ENCODE assay signal across 11 cellular contexts in the genomic region with DNA sequence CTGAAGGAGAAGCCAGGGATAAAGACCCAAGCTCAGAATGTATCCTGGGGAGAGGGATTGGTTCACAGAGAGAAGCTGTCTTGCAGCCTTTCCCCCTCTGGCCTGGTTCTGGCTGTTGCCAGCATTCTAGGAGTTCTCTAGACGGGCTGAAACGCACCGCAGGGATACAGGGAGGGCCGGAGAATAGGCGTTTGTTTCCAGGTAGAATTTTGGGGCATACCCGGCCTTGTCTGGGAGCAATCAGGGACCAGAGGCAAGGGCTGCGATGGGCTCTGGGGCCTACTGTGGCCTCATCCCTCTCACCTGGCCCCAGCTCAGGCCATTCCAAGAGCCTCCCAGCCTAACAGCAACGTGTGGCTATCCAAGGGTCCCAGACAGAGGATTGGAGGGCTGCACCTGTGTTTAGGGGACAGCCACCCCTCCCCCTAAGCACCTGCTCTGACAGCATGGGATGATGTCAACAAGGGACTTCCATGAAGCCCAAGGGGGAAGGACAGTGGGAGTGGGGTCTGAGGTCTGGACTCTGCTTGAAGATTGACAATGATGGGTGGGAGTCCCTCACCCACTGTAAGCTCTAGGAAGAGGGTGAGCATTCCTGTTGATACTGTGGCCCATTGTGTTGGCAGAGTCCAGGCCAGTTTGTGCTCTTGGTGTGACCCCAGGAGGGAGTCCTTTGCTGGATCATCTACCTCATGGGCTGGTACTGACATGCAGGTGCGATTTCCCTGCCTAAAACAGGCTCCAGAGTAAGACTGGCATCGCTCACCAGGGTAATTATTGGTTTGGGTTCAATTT. TPM values are rescaled to one million over a fixed set of nuclear protein-coding genes. Genes with fewer than 3 reads are reported as not detected.
DNase-seq lines count a peak whose midpoint lies in the region; ATAC-seq and TF ChIP-seq lines count a peak whose summit lies in the region.
"Had no signal": no experiment of that assay in that cellular context is flagged by ENCODE, and none has a peak within 500 bp of the region (broad histone marks: within the 10 kb centered on the region; RNA-seq: fewer than 3 reads in every experiment).

No MANE protein-coding gene starts in this region.

- H2AFZ ChIP-seq in neural cell (ENCODE audit: low read depth, low read length): no peak overlapping the region

- no peaks in the 10 kb centered on the region for H4K20me1 ChIP-seq in neural cell (ENCODE audit: insufficient read depth)

- no peaks in the 10 kb centered on the region for H3K9me3 ChIP-seq in neural cell (ENCODE audit: low read length)
- H3K9me3 ChIP-seq: A549 had no signal

- H3K9me2 ChIP-seq in neural cell (ENCODE audit: insufficient read depth, low read length): no peaks in the 10 kb centered on the region

- H3K4me1 Mint-ChIP-seq in brain (peaks cover 64% of the 10 kb centered on the region), type B pancreatic cell (ENCODE audit: unreplicated experiment) (peaks cover 24% of the 10 kb centered on the region), natural killer cell (peaks cover 7 to 9% of the 10 kb centered on the region in 2 donors)

- no peak for TF ChIP-seq EP300 in neural cell (conservative IDR thresholded peaks at IDR 0.05; ENCODE audit: poor library complexity, severe bottlenecking)

- no peaks in the 10 kb centered on the region for H3K27me3 ChIP-seq in neural cell (ENCODE audit: insufficient read depth, low read depth, low read length)

- no peaks in the 10 kb centered on the region for H3K36me3 Mint-ChIP-seq in brain
- H3K36me3 Mint-ChIP-seq in type B pancreatic cell: no peaks in the 10 kb centered on the region
- H3K36me3 Mint-ChIP-seq in natural killer cell: no peaks in the 10 kb centered on the region

- H3K79me2 ChIP-seq in neural cell (replicated peaks; ENCODE audit: insufficient read depth, low read length): peaks cover 12% of the 10 kb centered on the region

- H3K27ac ChIP-seq in neural cell (ENCODE audit: low read length): no peak overlapping the region
- H3K27ac ChIP-seq: A549 had no signal

- no peaks in the 10 kb centered on the region for H3K36me3 ChIP-seq in neural cell (ENCODE audit: insufficient read depth, low read length)

- intact Hi-C loops in cardiac septum (cut with DNase I): loop anchor here (1.0 to 2.0 kb wide), 2 partner anchors 36 to 65 kb away; no protein-coding TSS in a partner anchor
- intact Hi-C loops in left cardiac atrium (cut with DNase I): loop anchor here (2.0 to 5.0 kb wide), 3 partner anchors 35 to 68 kb away; no protein-coding TSS in a partner anchor
- intact Hi-C loops in natural killer cell (cut with micrococcal nuclease): loop anchor here (1.0 to 2.0 kb wide), 2 partner anchors 65 to 533 kb away; no protein-coding TSS in a partner anchor

- H3K9ac ChIP-seq in neural cell (ENCODE audit: low read length): peak overlapping the region; percentile 26

- peak overlapping the region; percentile 30 for H3K4me3 ChIP-seq in neural cell (ENCODE audit: low read length)
- H3K4me3 ChIP-seq: A549, K562 had no signal

- H3F3A ChIP-seq in neural cell (ENCODE audit: insufficient read depth, low read length, poor library complexity, severe bottlenecking): no peaks in the 10 kb centered on the region

- no peak for ATAC-seq in left cardiac atrium
- ATAC-seq in natural killer cell: no peak

- no peak for TF ChIP-seq RAD21 in neural cell (conservative IDR thresholded peaks at IDR 0.05)

- peak overlapping the region in 4 of 5 experiments; percentile 27 to 98 (median 56) for H3K27ac Mint-ChIP-seq in brain
- H3K27ac Mint-ChIP-seq in type B pancreatic cell: peak overlapping the region; percentile 56
- H3K27ac Mint-ChIP-seq in natural killer cell: no peak overlapping the region

- DNase-seq in cardiac septum (ENCODE audit: low spot score) (peak; percentile 50), left cardiac atrium (no peak), type B pancreatic cell (ENCODE audit: extremely low spot score, unreplicated experiment) (peak; percentile 48), natural killer cell (no peak), kidney glomerular epithelial cell (lab: John Stamatoyannopoulos, UW) (no peak)
- no peak for DNase-seq in stimulated activated CD4-positive, alpha-beta T cell treated with anti-CD3 and anti-CD28 coated beads, Interleukin-4, amount 100 ng/mL, for 4 hours
- DNase-seq: GF-D8 had no signal

- no peaks in the 10 kb centered on the region for H3K9me3 Mint-ChIP-seq in brain
- no peaks in the 10 kb centered on the region for H3K9me3 Mint-ChIP-seq in type B pancreatic cell
- no peaks in the 10 kb centered on the region for H3K9me3 Mint-ChIP-seq in natural killer cell

- H3K27me3 Mint-ChIP-seq in brain (peaks cover 25% of the 10 kb centered on the region), type B pancreatic cell (peaks cover 27% of the 10 kb centered on the region), natural killer cell (ENCODE audit: low read depth in 2 of 2) (peaks cover 21 to 41% of the 10 kb centered on the region in 2 donors)

- TF ChIP-seq CTCF in brain (conservative IDR thresholded peaks at IDR 0.05) (no peak), neural cell (IDR thresholded peaks at IDR 0.05; ENCODE audit: poor library complexity, severe bottlenecking) (no peak), type B pancreatic cell (conservative IDR thresholded peaks at IDR 0.05) (no peak), natural killer cell (IDR thresholded peaks at IDR 0.05) (no peak)

- no peak overlapping the region for H3K4me2 ChIP-seq in neural cell (ENCODE audit: low read length)

- H3K4me3 Mint-ChIP-seq in brain: peak overlapping the region in 1 of 5 experiments; percentile 18
- H3K4me3 Mint-ChIP-seq in type B pancreatic cell: no peak overlapping the region
- H3K4me3 Mint-ChIP-seq in natural killer cell: no peak overlapping the region

TF ChIP-seq in neural cell, 6 proteins besides CTCF, POLR2A, EP300 and RAD21:
- no peak for TF ChIP-seq EZH2 (IDR thresholded peaks at IDR 0.05; ENCODE audit: borderline replicate concordance, insufficient read depth, low read length, poor library complexity, severe bottlenecking)
- TF ChIP-seq REST (IDR thresholded peaks at IDR 0.05; ENCODE audit: borderline replicate concordance): no peak
- no peak for TF ChIP-seq TAF1 (IDR thresholded peaks at IDR 0.05; ENCODE audit: low read depth)
- no peak for TF ChIP-seq MXI1 (conservative IDR thresholded peaks at IDR 0.05; ENCODE audit: poor library complexity, severe bottlenecking)
- no peak for TF ChIP-seq SMC3 (conservative IDR thresholded peaks at IDR 0.05; ENCODE audit: poor library complexity)
- no peak for TF ChIP-seq POLR2AphosphoS5 (IDR thresholded peaks at IDR 0.05)

RNA-seq across cellular contexts. Expression of gene EIF3F, which starts 46.9 kb away (rescaled TPM):
- total RNA-seq in cardiac septum (123 TPM), left cardiac atrium (100 to 1,000 TPM; 141 to 142 TPM), type B pancreatic cell (ENCODE audit: low replicate concordance) (256 and 324 TPM in 2 replicates), natural killer cell (100 to 1,000 TPM; 232 to 250 (median 247) TPM)
- polyA plus RNA-seq in brain (ENCODE audit: insufficient read depth, low read depth, low replicate concordance) (292 TPM), neural cell (266 and 270 TPM in 2 replicates)
- 188 and 231 TPM in 2 replicates for polyA minus RNA-seq in neural cell

RNA-seq across cellular contexts. Expression of gene TUB, which starts 47.0 kb away (rescaled TPM):
- total RNA-seq in cardiac septum: 12.2 TPM
- total RNA-seq in left cardiac atrium: 10 to 100 TPM; 11.6 to 13.1 TPM
- 4.8 TPM for polyA plus RNA-seq in brain (ENCODE audit: insufficient read depth, low read depth, low replicate concordance)
- polyA plus RNA-seq in neural cell: 125 and 130 TPM in 2 replicates
- 180 and 187 TPM in 2 replicates for polyA minus RNA-seq in neural cell
- 11.5 and 28.8 TPM in 2 replicates for total RNA-seq in type B pancreatic cell (ENCODE audit: low replicate concordance)
- total RNA-seq in natural killer cell: not detected
- total RNA-seq: K562 had no signal
- polyA plus RNA-seq: K562 had no signal

Comparison
In these comparisons a context has a peak if more than half of its experiments do, and no peak if none do; other contexts are left out.
1. DNase-seq: peak in cardiac septum (single experiment) and type B pancreatic cell (single experiment); none in left cardiac atrium (single experiment), natural killer cell (single experiment), stimulated activated CD4-positive, alpha-beta T cell treated with anti-CD3 and anti-CD28 coated beads, Interleukin-4, amount 100 ng/mL, for 4 hours (0 of 2) and kidney glomerular epithelial cell (single experiment).
2. H3K27ac Mint-ChIP-seq: peak in brain (4 of 5) and type B pancreatic cell (single experiment); none in natural killer cell (0 of 2).
3. RNA of gene TUB, which starts 47.0 kb away (total RNA-seq): 11.5 to 28.8 TPM in type B pancreatic cell, 11.6 to 13.1 TPM in left cardiac atrium and 12.2 TPM in cardiac septum (single experiment); not detected in natural killer cell; every median in the first group is over 10 times any median in the second.